In the genomic region with DNA sequence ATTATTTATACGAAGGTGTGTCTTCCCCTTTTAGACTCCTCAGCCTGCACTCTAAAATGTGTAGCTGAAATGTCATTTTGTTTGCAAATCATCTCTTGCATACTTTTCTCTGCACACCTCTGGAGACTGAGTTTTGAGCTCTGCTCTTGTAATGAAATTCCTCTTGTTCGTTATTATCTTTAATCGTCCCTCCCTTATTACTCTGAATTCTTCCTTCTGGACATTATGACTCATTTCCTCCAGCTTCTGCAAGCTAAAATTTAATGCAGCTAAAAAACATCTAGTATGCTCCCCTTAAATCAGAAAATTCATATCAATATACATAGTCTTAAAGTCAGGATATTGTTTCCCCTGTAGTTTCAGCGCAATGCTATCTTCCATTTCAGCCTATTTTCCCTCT, we compare ENCODE assay signal across 18 cellular contexts. TPM values are rescaled to one million over a fixed set of nuclear protein-coding genes. Genes with fewer than 3 reads are reported as not detected.
A peak's percentile ranks its signal among the peaks of the same experiment; 100 is the strongest.
DNase-seq lines count a peak whose midpoint lies in the region; ATAC-seq and TF ChIP-seq lines count a peak whose summit lies in the region.
"Had no signal": no experiment of that assay in that cellular context is flagged by ENCODE, and none has a peak within 500 bp of the region (broad histone marks: within the 10 kb centered on the region; RNA-seq: fewer than 3 reads in every experiment).

No MANE protein-coding gene starts in this region.

- peaks cover 53% of the 10 kb centered on the region for H3K79me2 ChIP-seq in hepatocyte
- H3K79me2 ChIP-seq in GM23248 (ENCODE audit: insufficient read depth), result no peaks in the 10 kb centered on the region

- H3K4me2 ChIP-seq in hepatocyte, result peak overlapping the region; percentile 91
- no peak overlapping the region for H3K4me2 ChIP-seq in GM23248 (ENCODE audit: unreplicated experiment)
- H3K4me2 ChIP-seq: BLaER1 had no signal

- no peak overlapping the region for H2AFZ ChIP-seq in hepatocyte
- no peak overlapping the region for H2AFZ ChIP-seq in GM23248

- in situ Hi-C loops in GM23248 (cut with MboI), result no loop called here

- no peak overlapping the region for H3K9ac ChIP-seq in GM23248
- H3K9ac ChIP-seq: BLaER1 had no signal

- H3K27me3 ChIP-seq in RWPE2 (ENCODE audit: insufficient read depth, poor library complexity, severe bottlenecking), result no peaks in the 10 kb centered on the region
- H3K27me3 ChIP-seq in hepatocyte, result peaks cover 69% of the 10 kb centered on the region
- peaks cover 40% of the 10 kb centered on the region for H3K27me3 ChIP-seq in GM23248 (replicated peaks; ENCODE audit: insufficient read depth)
- H3K27me3 ChIP-seq: BLaER1 had no signal

- 28% methylated on average over 4 of the region's 4 CpGs for WGBS in hepatocyte (ENCODE audit: low lambda C conversion rate, missing lambda C conversion rate)
- WGBS in GM23248 (ENCODE audit: low coverage in 1 of 2, low lambda C conversion rate in 2 of 2, missing lambda C conversion rate in 2 of 2), 2 experiments, result 17 to 22% methylated on average over 4 of the region's 4 CpGs

- H3K9me2 ChIP-seq in hepatocyte (replicated peaks; ENCODE audit: insufficient read depth) (no peaks in the 10 kb centered on the region), GM23248 (ENCODE audit: insufficient read depth) (no peaks in the 10 kb centered on the region)

- H3K9me3 ChIP-seq in RWPE2 (ENCODE audit: severe bottlenecking) (no peaks in the 10 kb centered on the region), hepatocyte (ENCODE audit: low read depth) (no peaks in the 10 kb centered on the region), GM23248 (ENCODE audit: low read depth) (no peaks in the 10 kb centered on the region)
- H3K9me3 ChIP-seq: Peyer's patch had no signal

- DNase-seq in HCEC 1CT (peak; percentile 40), RWPE2 (ENCODE audit: low spot score) (no peak), hepatocyte (ENCODE audit: low spot score) (no peak), NCI-H1930 (lab: John Stamatoyannopoulos, UW) (no peak), GM23248 (no peak)
- DNase-seq in activated CD4-positive, alpha-beta T cell treated with anti-CD3 and anti-CD28 coated beads, Interleukin-2, amount 50 U/mL, for 48 hours, result no peak
- no peak for DNase-seq in stimulated activated CD4-positive, alpha-beta T cell treated with anti-CD3 and anti-CD28 coated beads, Interleukin-15, amount 100 ng/mL, for 24 hours
- DNase-seq: CD8-positive, alpha-beta memory T cell; KG1; NCI-H1092; NCI-H446 treated with DMSO at 0.1 percent for 48 hours; NCI-H748 treated with DMSO at 0.1 percent for 48 hours; Peyer's patch; SW 1271 had no signal

- TF ChIP-seq CTCF in RWPE2 (IDR thresholded peaks at IDR 0.05; ENCODE audit: poor library complexity, severe bottlenecking) (no peak), hepatocyte (IDR thresholded peaks at IDR 0.05; ENCODE audit: poor library complexity) (no peak)

- H3K36me3 ChIP-seq in RWPE2 (ENCODE audit: low read depth), result peaks cover 18% of the 10 kb centered on the region
- no peaks in the 10 kb centered on the region for H3K36me3 ChIP-seq in hepatocyte (replicated peaks; ENCODE audit: insufficient read depth, low read depth)
- no peaks in the 10 kb centered on the region for H3K36me3 ChIP-seq in GM23248 (ENCODE audit: low read depth)
- H3K36me3 ChIP-seq: BLaER1, Peyer's patch had no signal

- peak; percentile 82 for ATAC-seq in RWPE2 (ENCODE audit: low read depth)
- ATAC-seq: HCT116 had no signal

- H3K4me1 ChIP-seq in RWPE2 (ENCODE audit: insufficient read depth, poor library complexity, severe bottlenecking), result peaks cover 13% of the 10 kb centered on the region
- peaks cover 5% of the 10 kb centered on the region for H3K4me1 ChIP-seq in hepatocyte (ENCODE audit: insufficient read depth)
- no peaks in the 10 kb centered on the region for H3K4me1 ChIP-seq in GM23248 (ENCODE audit: insufficient read depth)
- H3K4me1 ChIP-seq: BLaER1 had no signal

- no peaks in the 10 kb centered on the region for H4K20me1 ChIP-seq in hepatocyte (ENCODE audit: insufficient read depth, poor library complexity, severe bottlenecking)
- no peaks in the 10 kb centered on the region for H4K20me1 ChIP-seq in GM23248 (ENCODE audit: insufficient read depth)
- H4K20me1 ChIP-seq: BLaER1 had no signal

- H3K4me3 ChIP-seq in RWPE2 (ENCODE audit: severe bottlenecking) (no peak overlapping the region), hepatocyte (no peak overlapping the region), GM23248 (no peak overlapping the region)
- H3K4me3 ChIP-seq: BLaER1, Peyer's patch had no signal

- H3F3A ChIP-seq in GM23248 (ENCODE audit: insufficient read depth), result no peaks in the 10 kb centered on the region

- H3K27ac ChIP-seq in RWPE2 (ENCODE audit: poor library complexity, severe bottlenecking) (peak overlapping the region; percentile 70), hepatocyte (peak overlapping the region; percentile 91), GM23248 (no peak overlapping the region)
- H3K27ac ChIP-seq: BLaER1, Peyer's patch had no signal

RNA-seq across cellular contexts. Expression of a gene that starts 13.5 kb away (rescaled TPM):
- total RNA-seq in hepatocyte, result 25.0 and 29.1 TPM in 2 replicates
- polyA plus RNA-seq in hepatocyte, result 16.2 and 22.0 TPM in 2 replicates
- not detected in 2 replicates for total RNA-seq in GM23248 (2014; rRNA removed; shearing (Covaris generic))
- not detected in 2 replicates for polyA plus RNA-seq in GM23248 (2016; fragmentation: Nextera tagmentation; extraction: Ambion mirVana)
- total RNA-seq: CD8-positive, alpha-beta memory T cell; M059J had no signal
- polyA plus RNA-seq: AG04450; CD8-positive, alpha-beta memory T cell had no signal

Comparison
In these comparisons a context has a peak if more than half of its experiments do, and no peak if none do; other contexts are left out.
1. RNA of a gene that starts 13.5 kb away (total RNA-seq): 25.0 to 29.1 TPM in hepatocyte; not detected in GM23248; every median in the first group is over 10 times any median in the second.